Comparison of ENCODE assay signal across 6 cellular contexts in the genomic region with DNA sequence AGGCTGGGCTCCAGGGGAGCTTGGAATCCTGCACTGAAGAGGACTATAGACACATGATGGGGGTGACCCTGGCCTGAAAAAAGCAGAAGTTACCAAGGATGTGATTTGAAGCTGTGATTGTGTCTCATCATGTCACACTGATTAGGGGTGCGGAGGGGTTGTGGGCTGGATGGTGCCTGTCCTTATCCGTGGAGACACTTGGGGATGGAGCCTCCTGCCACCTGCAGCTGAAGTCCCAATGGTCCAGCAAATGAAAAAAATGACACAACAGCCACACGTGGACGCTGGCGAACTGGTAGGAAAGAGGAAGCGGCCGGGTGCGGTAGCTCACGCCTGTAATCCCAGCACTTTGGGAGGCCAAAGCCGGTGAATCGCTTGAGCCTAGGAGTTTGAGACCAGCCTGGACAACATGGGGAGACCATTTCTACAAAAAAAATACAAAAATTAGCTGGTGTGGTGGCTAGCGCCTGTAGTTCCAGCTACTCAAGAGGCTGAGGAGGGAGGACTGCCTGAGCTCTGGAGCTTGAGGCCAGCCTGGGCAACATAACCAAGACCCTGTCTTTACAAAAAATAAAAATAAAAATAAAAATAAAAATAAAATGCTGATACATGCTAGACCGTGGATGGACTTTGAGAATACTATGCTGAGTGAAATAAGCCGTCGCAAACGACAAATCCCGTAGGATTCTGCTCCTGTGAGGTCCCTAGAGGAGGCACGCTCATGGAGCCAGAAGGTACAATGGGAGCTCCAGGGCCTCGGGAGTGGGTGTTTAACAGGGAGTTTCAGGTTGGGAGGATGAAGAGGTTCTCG. TPM values are rescaled to one million over a fixed set of nuclear protein-coding genes. Genes with fewer than 3 reads are reported as not detected.
A peak's percentile ranks its signal among the peaks of the same experiment; 100 is the strongest.
DNase-seq lines count a peak whose midpoint lies in the region; ATAC-seq and TF ChIP-seq lines count a peak whose summit lies in the region.

No MANE protein-coding gene starts in this region.

- H3K27ac ChIP-seq in transverse colon: peak overlapping the region; percentile 97 to 100 (median 99)

- intact Hi-C loops in Right ventricle myocardium superior (cut with DNase I): loop anchor here (2.0 kb wide), 1 partner anchor 24 kb away; the partner anchor contains the start of gene GUK1
- intact Hi-C loops in transverse colon (cut with DNase I; ENCODE audit: low total_unique reads): no loop called here

- no peak for DNase-seq in NT2/D1 (ENCODE audit: low read depth, low spot score)
- peak; percentile 50 for DNase-seq in Right ventricle myocardium superior
- no peak for DNase-seq in transverse colon
- DNase-seq in NCI-H2107 (lab: John Stamatoyannopoulos, UW): no peak
- no peak for DNase-seq in NCI-H226

- TF ChIP-seq POLR2A in transverse colon (IDR thresholded peaks at IDR 0.05): no peak

- TF ChIP-seq EP300 in transverse colon (IDR thresholded peaks at IDR 0.05; ENCODE audit: low read depth): no peak

- peaks cover 28% of the 10 kb centered on the region for H3K4me1 ChIP-seq in NT2/D1 (ENCODE audit: insufficient read depth, insufficient read length)
- peaks cover 8 to 26% (median 21%) of the 10 kb centered on the region in 4 donors for H3K4me1 ChIP-seq in transverse colon

- H3K4me3 ChIP-seq in GM12875 (ENCODE audit: low read depth, low read length): peak overlapping the region; percentile 59
- peak overlapping the region; percentile 71 for H3K4me3 ChIP-seq in NT2/D1 (ENCODE audit: insufficient read length, low read depth)
- H3K4me3 ChIP-seq in transverse colon: peak overlapping the region; percentile 31 to 86 (median 58)

- H3K9ac ChIP-seq in NT2/D1 (ENCODE audit: insufficient read length, low read depth): peak overlapping the region; percentile 89

- ATAC-seq in Right ventricle myocardium superior (ENCODE audit: poor library complexity): no peak

- no peak for TF ChIP-seq CTCF in GM12875 (IDR thresholded peaks at IDR 0.05; ENCODE audit: borderline replicate concordance, insufficient read depth, low read depth, low read length)
- TF ChIP-seq CTCF in transverse colon (IDR thresholded peaks at IDR 0.05): no peak

- H3K27me3 ChIP-seq in NT2/D1 (ENCODE audit: insufficient read depth, insufficient read length): no peaks in the 10 kb centered on the region
- H3K27me3 ChIP-seq in transverse colon: no peaks in the 10 kb centered on the region

- H3K36me3 ChIP-seq in NT2/D1 (ENCODE audit: insufficient read depth, insufficient read length, low read length) (peaks cover 14% of the 10 kb centered on the region), transverse colon (no peaks in the 10 kb centered on the region)

- WGBS in transverse colon (ENCODE audit: low coverage in 1 of 2), 2 donors: 36 to 52% methylated on average over 8 to 20 of the region's 20 CpGs

- in situ Hi-C loops in transverse colon (cut with MboI; ENCODE audit: low pct_ligation_motif_present in 1 of 4, low pct_unique_long_range_greater_than_20kb in 1 of 4, low sequenced_read_pairs in 3 of 4): no loop called here

- no peaks in the 10 kb centered on the region for H3K9me3 ChIP-seq in NT2/D1 (ENCODE audit: insufficient read depth, low read length)
- no peaks in the 10 kb centered on the region for H3K9me3 ChIP-seq in transverse colon

RNA-seq across cellular contexts. Expression of gene IBA57, which starts 0.8 kb away (rescaled TPM):
- total RNA-seq in Right ventricle myocardium superior (14.8 TPM), transverse colon (10 to 100 TPM in 3 of 4 donors, 1 to 10 TPM in 1; 7.5 to 13.5 (median 10.4) TPM)

RNA-seq across cellular contexts. Expression of gene GJC2, which starts 15.0 kb away (rescaled TPM):
- total RNA-seq in Right ventricle myocardium superior: 1.6 TPM
- total RNA-seq in transverse colon: 1 to 10 TPM in 2 of 4 donors, under 1 TPM in 2; 0.20 to 7.1 (median 1.4) TPM

RNA-seq across cellular contexts. Expression of gene GUK1, which starts 24.7 kb away (rescaled TPM):
- total RNA-seq in Right ventricle myocardium superior (143 TPM), transverse colon (100 to 1,000 TPM; 183 to 573 (median 382) TPM)

RNA-seq across cellular contexts. Expression of gene OBSCN, which starts 43.1 kb away (rescaled TPM):
- total RNA-seq in Right ventricle myocardium superior: 316 TPM
- 10 to 100 TPM; 11.9 to 21.7 (median 15.8) TPM for total RNA-seq in transverse colon

RNA-seq across cellular contexts. Expression of gene MRPL55, which starts 55.7 kb away (rescaled TPM):
- total RNA-seq in Right ventricle myocardium superior: 65.6 TPM
- total RNA-seq in transverse colon: 10 to 100 TPM; 47.1 to 95.5 (median 77.1) TPM
